Comparison of ENCODE assay signal across 24 cellular contexts in the genomic region with DNA sequence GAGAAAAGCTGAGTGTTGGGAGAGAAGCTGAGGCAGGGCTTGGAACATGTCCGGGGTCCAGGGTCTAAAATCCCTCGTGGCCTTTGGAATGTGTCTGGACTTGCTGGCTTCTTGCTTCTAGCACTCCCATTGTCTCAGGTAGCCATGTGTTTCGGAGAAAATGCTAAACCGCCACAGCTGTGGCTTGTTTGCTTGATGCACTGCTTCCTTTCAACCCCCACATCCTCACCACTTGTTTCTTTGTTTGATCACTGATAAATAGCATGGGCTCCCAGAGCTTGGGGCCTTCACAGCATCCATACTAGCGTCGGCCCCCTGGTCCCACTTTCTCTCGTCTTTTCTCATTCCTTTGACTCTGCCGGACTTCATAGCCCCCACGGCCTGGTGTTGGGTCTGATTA.
A peak's percentile ranks its signal among the peaks of the same experiment; 100 is the strongest.
DNase-seq lines count a peak whose midpoint lies in the region; ATAC-seq and TF ChIP-seq lines count a peak whose summit lies in the region.
"Had no signal": no experiment of that assay in that cellular context is flagged by ENCODE, and none has a peak within 500 bp of the region (broad histone marks: within the 10 kb centered on the region; RNA-seq: fewer than 3 reads in every experiment).

No MANE protein-coding gene starts in this region.

- peak overlapping the region; percentile 6; the same call in 1 of the 2 replicates for H3K9ac ChIP-seq in ES-I3 (ENCODE audit: low read depth, low read length)
- H3K9ac ChIP-seq: BLaER1, KMS-11 had no signal

- peaks cover 2% of the 10 kb centered on the region for H3K9me3 Mint-ChIP-seq in activated naive CD4-positive, alpha-beta T cell treated with anti-CD3 and anti-CD28 coated beads, Interleukin-2, amount 10 ng/mL, durations not matched to agents 7 days and 5 days
- peaks cover 5% of the 10 kb centered on the region for H3K9me3 Mint-ChIP-seq in activated T-helper 1 cell treated with anti-CD3 and anti-CD28 coated beads, Interleukin-12 subunit alpha, Interleukin-12 subunit beta, Interleukin-2, Interleukin-4 antibody, amounts not matched to agents 30 ng/mL and 10 ng/mL and 1 ng/mL, durations not matched to agents 14 hours and 24 hours and 36 hours
- peaks cover 0 to 4% (median 3%) of the 10 kb centered on the region in 5 donors for H3K9me3 Mint-ChIP-seq in CD8-positive, alpha-beta memory T cell

- peaks cover 21% of the 10 kb centered on the region for H3K4me1 Mint-ChIP-seq in activated naive CD4-positive, alpha-beta T cell treated with anti-CD3 and anti-CD28 coated beads, Interleukin-2, amount 10 ng/mL, durations not matched to agents 7 days and 5 days
- H3K4me1 Mint-ChIP-seq in activated T-helper 1 cell treated with anti-CD3 and anti-CD28 coated beads, Interleukin-12 subunit alpha, Interleukin-12 subunit beta, Interleukin-2, Interleukin-4 antibody, amounts not matched to agents 30 ng/mL and 10 ng/mL and 1 ng/mL, durations not matched to agents 14 hours and 24 hours and 36 hours (ENCODE audit: low read depth), result peaks cover 7% of the 10 kb centered on the region
- H3K4me1 Mint-ChIP-seq in CD8-positive, alpha-beta memory T cell, result peaks cover 0 to 21% (median 2%) of the 10 kb centered on the region in 3 donors

- no peaks in the 10 kb centered on the region for H3K27me3 Mint-ChIP-seq in activated naive CD4-positive, alpha-beta T cell treated with anti-CD3 and anti-CD28 coated beads, Interleukin-2, amount 10 ng/mL, durations not matched to agents 7 days and 5 days
- H3K27me3 Mint-ChIP-seq in activated T-helper 1 cell treated with anti-CD3 and anti-CD28 coated beads, Interleukin-12 subunit alpha, Interleukin-12 subunit beta, Interleukin-2, Interleukin-4 antibody, amounts not matched to agents 30 ng/mL and 10 ng/mL and 1 ng/mL, durations not matched to agents 14 hours and 24 hours and 36 hours (ENCODE audit: insufficient read depth), result peaks cover 4% of the 10 kb centered on the region
- H3K27me3 Mint-ChIP-seq in CD8-positive, alpha-beta memory T cell, result no peaks in the 10 kb centered on the region

- 93 to 95% methylated on average over 9 of the region's 9 CpGs for WGBS in lung, 2 donors

- POLR2A ChIA-PET in CD8-positive, alpha-beta memory T cell (lab: Charles Lee), result no interaction called here

- no peaks in the 10 kb centered on the region for H3K27me3 ChIP-seq in lung (ENCODE audit: control insufficient read depth, insufficient read depth)
- no peaks in the 10 kb centered on the region for H3K27me3 ChIP-seq in CD8-positive, alpha-beta memory T cell (ENCODE audit: insufficient read depth, low read length, poor library complexity, severe bottlenecking)
- H3K27me3 ChIP-seq: BLaER1 had no signal

- CTCF ChIA-PET in activated naive CD4-positive, alpha-beta T cell treated with anti-CD3 and anti-CD28 coated beads, Interleukin-2, amount 10 ng/mL, durations not matched to agents 7 days and 5 days (lab: Charles Lee), result no interaction called here
- CTCF ChIA-PET in CD8-positive, alpha-beta memory T cell (lab: Charles Lee), result no interaction called here

- H3K27ac Mint-ChIP-seq in activated naive CD4-positive, alpha-beta T cell treated with anti-CD3 and anti-CD28 coated beads, Interleukin-2, amount 10 ng/mL, durations not matched to agents 7 days and 5 days, result peak overlapping the region; percentile 83
- H3K27ac Mint-ChIP-seq in activated T-helper 1 cell treated with anti-CD3 and anti-CD28 coated beads, Interleukin-12 subunit alpha, Interleukin-12 subunit beta, Interleukin-2, Interleukin-4 antibody, amounts not matched to agents 30 ng/mL and 10 ng/mL and 1 ng/mL, durations not matched to agents 14 hours and 24 hours and 36 hours, result no peak overlapping the region
- H3K27ac Mint-ChIP-seq in CD8-positive, alpha-beta memory T cell, result peak overlapping the region in 1 of 8 donors; percentile 80
- H3K27ac Mint-ChIP-seq: CD8-positive, alpha-beta T cell had no signal

- peaks cover 12% of the 10 kb centered on the region; the same call in 1 of the 2 replicates for H3K9me3 ChIP-seq in ES-I3 (ENCODE audit: control insufficient read depth, insufficient read depth, low read length)
- H3K9me3 ChIP-seq in lung (ENCODE audit: control insufficient read depth in 2 of 2, insufficient read depth in 1 of 2, low read length in 1 of 2), result peaks cover 0 to 4% of the 10 kb centered on the region in 2 donors
- H3K9me3 ChIP-seq in CD8-positive, alpha-beta memory T cell (ENCODE audit: low read length), result no peaks in the 10 kb centered on the region

- no peak overlapping the region for H3K27ac ChIP-seq in lung (ENCODE audit: low read depth in 1 of 2, low read length in 1 of 2)
- no peak overlapping the region for H3K27ac ChIP-seq in CD8-positive, alpha-beta memory T cell (ENCODE audit: low read depth, low read length)
- H3K27ac ChIP-seq: BLaER1, KMS-11 had no signal

- intact Hi-C loops in activated T-helper 1 cell treated with anti-CD3 and anti-CD28 coated beads, Interleukin-12 subunit alpha, Interleukin-12 subunit beta, Interleukin-2, Interleukin-4 antibody, amounts not matched to agents 30 ng/mL and 10 ng/mL and 1 ng/mL, durations not matched to agents 14 hours and 24 hours and 36 hours (cut with micrococcal nuclease), result no loop called here

- peaks cover 6% of the 10 kb centered on the region for H3K36me3 Mint-ChIP-seq in activated naive CD4-positive, alpha-beta T cell treated with anti-CD3 and anti-CD28 coated beads, Interleukin-2, amount 10 ng/mL, durations not matched to agents 7 days and 5 days
- H3K36me3 Mint-ChIP-seq in activated T-helper 1 cell treated with anti-CD3 and anti-CD28 coated beads, Interleukin-12 subunit alpha, Interleukin-12 subunit beta, Interleukin-2, Interleukin-4 antibody, amounts not matched to agents 30 ng/mL and 10 ng/mL and 1 ng/mL, durations not matched to agents 14 hours and 24 hours and 36 hours (ENCODE audit: low read depth), result peaks cover 5% of the 10 kb centered on the region
- H3K36me3 Mint-ChIP-seq in CD8-positive, alpha-beta memory T cell, result peaks cover 17 to 25% (median 19%) of the 10 kb centered on the region in 3 donors

- no peak for ATAC-seq in lung (ENCODE audit: insufficient read depth, low FRiP score)
- ATAC-seq: CD8-positive, alpha-beta T cell; HCT116; Panc1 had no signal

- DNase-seq in activated naive CD4-positive, alpha-beta T cell treated with anti-CD3 and anti-CD28 coated beads, Interleukin-2, amount 10 ng/mL, durations not matched to agents 7 days and 5 days, result peak; percentile 28
- DNase-seq in activated naive CD4-positive, alpha-beta T cell treated with anti-CD3 and anti-CD28 coated beads, Interleukin-2, amount 50 U/mL, for 16 hours, result no peak
- DNase-seq in activated T-helper 1 cell treated with anti-CD3 and anti-CD28 coated beads, Interleukin-12 subunit alpha, Interleukin-12 subunit beta, Interleukin-2, Interleukin-4 antibody, amounts not matched to agents 30 ng/mL and 10 ng/mL and 1 ng/mL, durations not matched to agents 14 hours and 24 hours and 36 hours (ENCODE audit: low spot score), result peak; percentile 1
- DNase-seq in lung (ENCODE audit: low spot score) (peak; percentile 7), globus pallidus (ENCODE audit: low spot score) (no peak)
- DNase-seq in CD8-positive, alpha-beta memory T cell, result no peak
- DNase-seq: Calu3; CD8-positive, alpha-beta T cell; DMS153; GF-D8; GOT3; NCI-H1092 treated with DMSO at 0.1 percent for 48 hours; NCI-H1436 treated with DMSO at 0.1 percent for 48 hours; NCI-H2029; NCI-H2171; NCI-H345; NCI-H524 treated with DMSO at 0.1 percent for 48 hours; NCI-H82; SIG-M5 had no signal

- H3K4me3 Mint-ChIP-seq in activated naive CD4-positive, alpha-beta T cell treated with anti-CD3 and anti-CD28 coated beads, Interleukin-2, amount 10 ng/mL, durations not matched to agents 7 days and 5 days, result no peak overlapping the region
- H3K4me3 Mint-ChIP-seq in activated T-helper 1 cell treated with anti-CD3 and anti-CD28 coated beads, Interleukin-12 subunit alpha, Interleukin-12 subunit beta, Interleukin-2, Interleukin-4 antibody, amounts not matched to agents 30 ng/mL and 10 ng/mL and 1 ng/mL, durations not matched to agents 14 hours and 24 hours and 36 hours, result no peak overlapping the region
- peak overlapping the region in 1 of 7 donors; percentile 7 for H3K4me3 Mint-ChIP-seq in CD8-positive, alpha-beta memory T cell
- H3K4me3 Mint-ChIP-seq: CD8-positive, alpha-beta T cell had no signal

- no peak overlapping the region for H3K4me3 ChIP-seq in lung
- no peak overlapping the region for H3K4me3 ChIP-seq in CD8-positive, alpha-beta memory T cell (ENCODE audit: low read length)
- H3K4me3 ChIP-seq: BLaER1 had no signal

- peaks cover 8% of the 10 kb centered on the region for H3K36me3 ChIP-seq in ES-I3 (ENCODE audit: insufficient read depth, low read length)
- peaks cover 0 to 3% of the 10 kb centered on the region in 2 donors for H3K36me3 ChIP-seq in lung (ENCODE audit: control insufficient read depth in 2 of 2, insufficient read depth in 2 of 2, low read length in 2 of 2)
- H3K36me3 ChIP-seq in CD8-positive, alpha-beta memory T cell (ENCODE audit: insufficient read depth, low read length), result no peaks in the 10 kb centered on the region

- H3K4me1 ChIP-seq in ES-I3 (ENCODE audit: insufficient read depth, low read length), result no peaks in the 10 kb centered on the region
- H3K4me1 ChIP-seq in lung (ENCODE audit: control insufficient read depth in 2 of 2, insufficient read depth in 2 of 2, low read length in 2 of 2), result no peaks in the 10 kb centered on the region
- H3K4me1 ChIP-seq in CD8-positive, alpha-beta memory T cell (ENCODE audit: insufficient read depth, low read length), result no peaks in the 10 kb centered on the region
- H3K4me1 ChIP-seq: BLaER1 had no signal

- TF ChIP-seq CTCF in lung (IDR thresholded peaks at IDR 0.05; ENCODE audit: control extremely low read depth, extremely low read depth), result no peak

Comparison
In these comparisons a context has a peak if more than half of its experiments do, and no peak if none do; other contexts are left out.
1. DNase-seq: peak in activated naive CD4-positive, alpha-beta T cell treated with anti-CD3 and anti-CD28 coated beads, Interleukin-2, amount 10 ng/mL, durations not matched to agents 7 days and 5 days (single experiment), activated T-helper 1 cell treated with anti-CD3 and anti-CD28 coated beads, Interleukin-12 subunit alpha, Interleukin-12 subunit beta, Interleukin-2, Interleukin-4 antibody, amounts not matched to agents 30 ng/mL and 10 ng/mL and 1 ng/mL, durations not matched to agents 14 hours and 24 hours and 36 hours (single experiment) and lung (single experiment); none in activated naive CD4-positive, alpha-beta T cell treated with anti-CD3 and anti-CD28 coated beads, Interleukin-2, amount 50 U/mL, for 16 hours (single experiment), CD8-positive, alpha-beta memory T cell (0 of 5) and globus pallidus (single experiment).